8 cellular contexts compared by ENCODE assay signal in genomic region chr13:113584205-113584869, GRCh38. TPM values are rescaled to one million over a fixed set of nuclear protein-coding genes. Genes with fewer than 3 reads are reported as not detected.
A peak's percentile ranks its signal among the peaks of the same experiment; 100 is the strongest.
DNase-seq lines count a peak whose midpoint lies in the region; ATAC-seq and TF ChIP-seq lines count a peak whose summit lies in the region.

A gene with protein sequence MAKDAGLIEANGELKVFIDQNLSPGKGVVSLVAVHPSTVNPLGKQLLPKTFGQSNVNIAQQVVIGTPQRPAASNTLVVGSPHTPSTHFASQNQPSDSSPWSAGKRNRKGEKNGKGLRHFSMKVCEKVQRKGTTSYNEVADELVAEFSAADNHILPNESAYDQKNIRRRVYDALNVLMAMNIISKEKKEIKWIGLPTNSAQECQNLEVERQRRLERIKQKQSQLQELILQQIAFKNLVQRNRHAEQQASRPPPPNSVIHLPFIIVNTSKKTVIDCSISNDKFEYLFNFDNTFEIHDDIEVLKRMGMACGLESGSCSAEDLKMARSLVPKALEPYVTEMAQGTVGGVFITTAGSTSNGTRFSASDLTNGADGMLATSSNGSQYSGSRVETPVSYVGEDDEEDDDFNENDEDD (plus strand): TSS chr13:113584753. CDS start chr13:113585838, 1,085 bp downstream.

- CTCF ChIA-PET in Caco-2 (lab: Charles Lee) = no interaction called here

- peak; percentile 83 for ATAC-seq in GM21360 (IDR thresholded peaks at IDR 0.05; ENCODE audit: unreplicated experiment)

- H3K4me3 Mint-ChIP-seq in Caco-2 (ENCODE audit: unreplicated experiment) (peak within 1 kb of the TSS; percentile 94), endodermal cell (peak within 1 kb of the TSS; percentile 80)

- H3K4me1 ChIP-seq in Caco-2 = peaks cover 22% of the 10 kb centered on the region
- no peaks in the 10 kb centered on the region for H3K4me1 ChIP-seq in endodermal cell (ENCODE audit: control insufficient read depth, insufficient read depth, low read length)

- 7 to 37% methylated on average over 7 to 92 of the region's 92 CpGs for WGBS in endodermal cell (ENCODE audit: insufficient coverage in 1 of 2, insufficient read length in 1 of 2), 2 experiments

- H3K9me3 Mint-ChIP-seq in Caco-2 (ENCODE audit: unreplicated experiment) (no peaks in the 10 kb centered on the region), endodermal cell (no peaks in the 10 kb centered on the region)

- intact Hi-C loops in Caco-2 (cut with micrococcal nuclease; ENCODE audit: unreplicated experiment) = loop anchor here (1.0 kb wide), 1 partner anchor 91 kb away; no protein-coding TSS in a partner anchor

- H3K27me3 ChIP-seq in Caco-2 (replicated peaks; ENCODE audit: control insufficient read depth, insufficient read depth, low read length) (no peaks in the 10 kb centered on the region), endodermal cell (ENCODE audit: control insufficient read depth, insufficient read depth, low read length, poor library complexity, severe bottlenecking) (no peaks in the 10 kb centered on the region)

- DNase-seq in Caco-2 (peak; percentile 94), HS-27A (ENCODE audit: low read depth) (peak; percentile 49), NOMO-1 (lab: John Stamatoyannopoulos, UW; ENCODE audit: unreplicated experiment in 2 of 2) (peak; percentile 81 to 89), endodermal cell (peak; percentile 94), mesenteric fat pad (ENCODE audit: low spot score) (peak; percentile 92)
- DNase-seq in activated CD8-positive, alpha-beta memory T cell treated with anti-CD3 and anti-CD28 coated beads for 48 hours (ENCODE audit: low read depth in 2 of 3, low spot score in 2 of 3) = peak; percentile 58 to 78 (median 64)
- peak; percentile 23 for DNase-seq in stimulated activated CD8-positive, alpha-beta memory T cell treated with anti-CD3 and anti-CD28 coated beads, Interleukin-12 subunit alpha, Interleukin-12 subunit beta, amount 100 ng/mL, for 4 hours (ENCODE audit: low read depth)

- peak within 1 kb of the TSS; percentile 81 for H3K27ac Mint-ChIP-seq in Caco-2 (ENCODE audit: unreplicated experiment)
- H3K27ac Mint-ChIP-seq in endodermal cell = peak within 1 kb of the TSS; percentile 64

- no TSS peak for BruUV-seq in Caco-2 (replicated peaks; lab: Mats Ljungman, UMichigan)

- H3K27me3 Mint-ChIP-seq in Caco-2 (ENCODE audit: insufficient read depth, unreplicated experiment) (no peaks in the 10 kb centered on the region), endodermal cell (ENCODE audit: insufficient read depth) (no peaks in the 10 kb centered on the region)

- H3K36me3 Mint-ChIP-seq in Caco-2 (ENCODE audit: insufficient read depth, unreplicated experiment) = peaks cover 43% of the 10 kb centered on the region
- H3K36me3 Mint-ChIP-seq in endodermal cell (ENCODE audit: low read depth) = peaks cover 26% of the 10 kb centered on the region

- H3K9me3 ChIP-seq in Caco-2 = no peaks in the 10 kb centered on the region
- no peaks in the 10 kb centered on the region for H3K9me3 ChIP-seq in endodermal cell (ENCODE audit: control insufficient read depth, low read length)

- H3K36me3 ChIP-seq in Caco-2 (ENCODE audit: control insufficient read depth, insufficient read depth, low read length) = peaks cover 8% of the 10 kb centered on the region
- peaks cover 32% of the 10 kb centered on the region for H3K36me3 ChIP-seq in endodermal cell (ENCODE audit: control insufficient read depth, insufficient read depth, low read length)

- TF ChIP-seq CTCF in Caco-2 (IDR thresholded peaks at IDR 0.05; ENCODE audit: insufficient read depth in 1 of 2, low read depth in 1 of 2, low read length in 1 of 2, severe bottlenecking in 1 of 2, unreplicated experiment in 1 of 2) = no peak
- no peak for TF ChIP-seq CTCF in endodermal cell (conservative IDR thresholded peaks at IDR 0.05)

- peaks cover 19% of the 10 kb centered on the region for H3K4me1 Mint-ChIP-seq in Caco-2 (ENCODE audit: low read depth, unreplicated experiment)
- peaks cover 9% of the 10 kb centered on the region for H3K4me1 Mint-ChIP-seq in endodermal cell

- peak within 1 kb of the TSS; percentile 15 for H3K9ac ChIP-seq in endodermal cell (ENCODE audit: extremely low read depth, low read length, poor library complexity, severe bottlenecking)

- H3K4me3 ChIP-seq in Caco-2 (ENCODE audit: low read depth, low read length) = peak within 1 kb of the TSS; percentile 77
- peak within 1 kb of the TSS; percentile 86 for H3K4me3 ChIP-seq in endodermal cell (ENCODE audit: low read length)

- POLR2A ChIA-PET in Caco-2 (lab: Charles Lee) = interaction anchor here (0.5 to 0.6 kb wide), 3 partner anchors 13 to 315 kb away, joined by 3 to 11 read pairs (median 3); no protein-coding TSS in a partner anchor

- H3K27ac ChIP-seq in endodermal cell (ENCODE audit: low read depth, low read length) = no peak within 1 kb of the TSS

RNA-seq across cellular contexts. Expression of the gene that starts here (rescaled TPM):
- 136 and 140 TPM in 2 replicates for total RNA-seq in Caco-2 (2022)
- total RNA-seq in endodermal cell = 10 to 100 TPM; 74.8 to 76.1 TPM
- polyA plus RNA-seq in endodermal cell (2013, experiment 1 of 2) = 84.3 TPM
- 82.9 TPM for polyA plus RNA-seq in endodermal cell (2013, experiment 2 of 2)
- total RNA-seq in mesenteric fat pad = 66.4 TPM

Comparison
In these comparisons a context has a peak if more than half of its experiments do, and no peak if none do; other contexts are left out.
1. DNase-seq: peak in every context shown above with its lines; median percentile 94 in Caco-2; 94 in endodermal cell; 92 in mesenteric fat pad; 85 in NOMO-1; 64 in activated CD8-positive, alpha-beta memory T cell treated with anti-CD3 and anti-CD28 coated beads for 48 hours; 49 in HS-27A; 23 in stimulated activated CD8-positive, alpha-beta memory T cell treated with anti-CD3 and anti-CD28 coated beads, Interleukin-12 subunit alpha, Interleukin-12 subunit beta, amount 100 ng/mL, for 4 hours.